ENCODE assay signal across 8 cellular contexts in the genomic region with DNA sequence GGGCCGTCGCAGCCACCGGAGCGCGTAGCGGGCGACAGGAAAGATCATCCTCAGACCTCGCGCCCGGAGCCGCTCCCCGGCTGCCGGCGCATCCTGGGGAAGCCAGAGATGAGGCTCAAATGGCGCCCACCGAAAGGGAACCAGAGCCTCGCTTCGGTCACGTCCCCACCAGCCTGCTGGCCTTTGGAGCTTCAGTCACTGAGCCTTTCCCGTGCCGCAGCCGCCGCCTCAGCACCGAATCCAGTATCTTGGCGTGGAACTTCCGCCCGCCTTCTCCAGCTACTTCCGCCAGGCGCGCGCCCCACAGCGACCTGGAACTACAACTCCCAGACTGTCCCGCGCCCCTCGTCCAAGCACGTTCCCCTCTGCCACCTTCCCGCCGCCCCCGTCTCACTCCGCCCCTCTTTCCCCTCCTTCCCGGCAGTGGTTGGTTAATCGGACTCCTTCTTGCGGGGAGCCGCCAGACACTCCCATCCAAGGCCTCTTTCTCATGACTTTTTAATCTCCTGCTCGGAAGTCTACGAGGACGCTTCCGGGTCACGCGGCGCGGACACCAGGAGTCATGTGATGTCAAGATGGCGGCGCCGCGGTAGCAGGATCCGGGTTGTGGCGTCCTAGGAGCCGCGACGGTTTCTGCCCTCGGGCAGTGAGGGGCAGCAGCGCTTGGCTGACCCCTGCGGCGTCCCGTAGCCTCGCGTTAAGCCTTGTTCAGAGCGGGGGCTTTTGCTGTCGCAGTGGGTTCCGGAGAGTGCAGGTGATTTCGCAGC. TPM values are rescaled to one million over a fixed set of nuclear protein-coding genes. Genes with fewer than 3 reads are reported as not detected.
DNase-seq lines count a peak whose midpoint lies in the region; ATAC-seq and TF ChIP-seq lines count a peak whose summit lies in the region.

A gene with protein sequence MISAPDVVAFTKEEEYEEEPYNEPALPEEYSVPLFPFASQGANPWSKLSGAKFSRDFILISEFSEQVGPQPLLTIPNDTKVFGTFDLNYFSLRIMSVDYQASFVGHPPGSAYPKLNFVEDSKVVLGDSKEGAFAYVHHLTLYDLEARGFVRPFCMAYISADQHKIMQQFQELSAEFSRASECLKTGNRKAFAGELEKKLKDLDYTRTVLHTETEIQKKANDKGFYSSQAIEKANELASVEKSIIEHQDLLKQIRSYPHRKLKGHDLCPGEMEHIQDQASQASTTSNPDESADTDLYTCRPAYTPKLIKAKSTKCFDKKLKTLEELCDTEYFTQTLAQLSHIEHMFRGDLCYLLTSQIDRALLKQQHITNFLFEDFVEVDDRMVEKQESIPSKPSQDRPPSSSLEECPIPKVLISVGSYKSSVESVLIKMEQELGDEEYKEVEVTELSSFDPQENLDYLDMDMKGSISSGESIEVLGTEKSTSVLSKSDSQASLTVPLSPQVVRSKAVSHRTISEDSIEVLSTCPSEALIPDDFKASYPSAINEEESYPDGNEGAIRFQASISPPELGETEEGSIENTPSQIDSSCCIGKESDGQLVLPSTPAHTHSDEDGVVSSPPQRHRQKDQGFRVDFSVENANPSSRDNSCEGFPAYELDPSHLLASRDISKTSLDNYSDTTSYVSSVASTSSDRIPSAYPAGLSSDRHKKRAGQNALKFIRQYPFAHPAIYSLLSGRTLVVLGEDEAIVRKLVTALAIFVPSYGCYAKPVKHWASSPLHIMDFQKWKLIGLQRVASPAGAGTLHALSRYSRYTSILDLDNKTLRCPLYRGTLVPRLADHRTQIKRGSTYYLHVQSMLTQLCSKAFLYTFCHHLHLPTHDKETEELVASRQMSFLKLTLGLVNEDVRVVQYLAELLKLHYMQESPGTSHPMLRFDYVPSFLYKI (plus strand): TSS at position 563 of the 767 bp plus-strand sequence. CDS start 497 bp downstream, outside the sequence.
A gene with protein sequence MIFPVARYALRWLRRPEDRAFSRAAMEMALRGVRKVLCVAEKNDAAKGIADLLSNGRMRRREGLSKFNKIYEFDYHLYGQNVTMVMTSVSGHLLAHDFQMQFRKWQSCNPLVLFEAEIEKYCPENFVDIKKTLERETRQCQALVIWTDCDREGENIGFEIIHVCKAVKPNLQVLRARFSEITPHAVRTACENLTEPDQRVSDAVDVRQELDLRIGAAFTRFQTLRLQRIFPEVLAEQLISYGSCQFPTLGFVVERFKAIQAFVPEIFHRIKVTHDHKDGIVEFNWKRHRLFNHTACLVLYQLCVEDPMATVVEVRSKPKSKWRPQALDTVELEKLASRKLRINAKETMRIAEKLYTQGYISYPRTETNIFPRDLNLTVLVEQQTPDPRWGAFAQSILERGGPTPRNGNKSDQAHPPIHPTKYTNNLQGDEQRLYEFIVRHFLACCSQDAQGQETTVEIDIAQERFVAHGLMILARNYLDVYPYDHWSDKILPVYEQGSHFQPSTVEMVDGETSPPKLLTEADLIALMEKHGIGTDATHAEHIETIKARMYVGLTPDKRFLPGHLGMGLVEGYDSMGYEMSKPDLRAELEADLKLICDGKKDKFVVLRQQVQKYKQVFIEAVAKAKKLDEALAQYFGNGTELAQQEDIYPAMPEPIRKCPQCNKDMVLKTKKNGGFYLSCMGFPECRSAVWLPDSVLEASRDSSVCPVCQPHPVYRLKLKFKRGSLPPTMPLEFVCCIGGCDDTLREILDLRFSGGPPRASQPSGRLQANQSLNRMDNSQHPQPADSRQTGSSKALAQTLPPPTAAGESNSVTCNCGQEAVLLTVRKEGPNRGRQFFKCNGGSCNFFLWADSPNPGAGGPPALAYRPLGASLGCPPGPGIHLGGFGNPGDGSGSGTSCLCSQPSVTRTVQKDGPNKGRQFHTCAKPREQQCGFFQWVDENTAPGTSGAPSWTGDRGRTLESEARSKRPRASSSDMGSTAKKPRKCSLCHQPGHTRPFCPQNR (minus strand): TSS at position 264 of the 767 bp plus-strand sequence. CDS start 216 bp downstream, at position 48.

- H3K4me1 ChIP-seq in mononuclear cell (ENCODE audit: insufficient read depth, low read length): peaks cover 72% of the 10 kb centered on the region

- peaks cover 4% of the 10 kb centered on the region for H3K36me3 Mint-ChIP-seq in IgD-negative memory B cell

- peaks cover 25 to 58% (median 44%) of the 10 kb centered on the region in 3 donors for H3K4me1 Mint-ChIP-seq in IgD-negative memory B cell

- H3K9me3 Mint-ChIP-seq in IgD-negative memory B cell: peaks cover 0 to 1% (median 0%) of the 10 kb centered on the region in 3 donors

- no peak for TF ChIP-seq CTCF in epithelial cell of esophagus (IDR thresholded peaks at IDR 0.05; ENCODE audit: insufficient read depth, low read depth, low read length, missing control alignments)

- ATAC-seq in GM21529 (IDR thresholded peaks at IDR 0.05; ENCODE audit: unreplicated experiment): peak; percentile 78

- no peaks in the 10 kb centered on the region for H3K9me3 ChIP-seq in mononuclear cell (ENCODE audit: low read depth, low read length)

- H3K27ac Mint-ChIP-seq in IgD-negative memory B cell: peak within 1 kb of the TSS; percentile 87 to 100 (median 100)

- peak within 1 kb of the TSS; percentile 86 for H3K4me3 ChIP-seq in epithelial cell of esophagus (ENCODE audit: low read length)
- peak within 1 kb of the TSS; percentile 93 for H3K4me3 ChIP-seq in mononuclear cell (ENCODE audit: low read length)

- peak; percentile 89 for DNase-seq in DMS 273 treated with DMSO at 0.1 percent for 48 hours (lab: John Stamatoyannopoulos, UW)
- peak; percentile 65 for DNase-seq in OCI-M2 (lab: John Stamatoyannopoulos, UW; ENCODE audit: unreplicated experiment)
- DNase-seq in activated T-cell treated with anti-CD3 and anti-CD28 coated beads for 4 hours: peak; percentile 99
- DNase-seq in epithelial cell of esophagus (ENCODE audit: low read depth): peak; percentile 99
- DNase-seq in stimulated activated CD8-positive, alpha-beta memory T cell treated with anti-CD3 and anti-CD28 coated beads, Interleukin-4, amount 100 ng/mL, for 1 hour (ENCODE audit: low read depth in 2 of 2, low spot score in 1 of 2): peak; percentile 92 to 95

- no peaks in the 10 kb centered on the region for H3K27me3 ChIP-seq in mononuclear cell (ENCODE audit: insufficient read depth, low read length)

- H3K27me3 Mint-ChIP-seq in IgD-negative memory B cell: no peaks in the 10 kb centered on the region

- H3K4me3 Mint-ChIP-seq in IgD-negative memory B cell: peak within 1 kb of the TSS; percentile 89 to 99 (median 98)

RNA-seq across cellular contexts. Expression of the first gene that starts in this region (rescaled TPM):
- polyA plus RNA-seq in IgD-negative memory B cell: 5.2 TPM
- total RNA-seq in mononuclear cell: 55.6 TPM

RNA-seq across cellular contexts. Expression of the second gene that starts in this region (rescaled TPM):
- polyA plus RNA-seq in IgD-negative memory B cell: 19.5 TPM
- 33.0 TPM for total RNA-seq in mononuclear cell

Comparison
In these comparisons a context has a peak if more than half of its experiments do, and no peak if none do; other contexts are left out.
1. Peak in every context shown above with its lines: DNase-seq, ATAC-seq and H3K4me3 ChIP-seq.